9 cellular contexts compared by ENCODE assay signal in the genomic region with DNA sequence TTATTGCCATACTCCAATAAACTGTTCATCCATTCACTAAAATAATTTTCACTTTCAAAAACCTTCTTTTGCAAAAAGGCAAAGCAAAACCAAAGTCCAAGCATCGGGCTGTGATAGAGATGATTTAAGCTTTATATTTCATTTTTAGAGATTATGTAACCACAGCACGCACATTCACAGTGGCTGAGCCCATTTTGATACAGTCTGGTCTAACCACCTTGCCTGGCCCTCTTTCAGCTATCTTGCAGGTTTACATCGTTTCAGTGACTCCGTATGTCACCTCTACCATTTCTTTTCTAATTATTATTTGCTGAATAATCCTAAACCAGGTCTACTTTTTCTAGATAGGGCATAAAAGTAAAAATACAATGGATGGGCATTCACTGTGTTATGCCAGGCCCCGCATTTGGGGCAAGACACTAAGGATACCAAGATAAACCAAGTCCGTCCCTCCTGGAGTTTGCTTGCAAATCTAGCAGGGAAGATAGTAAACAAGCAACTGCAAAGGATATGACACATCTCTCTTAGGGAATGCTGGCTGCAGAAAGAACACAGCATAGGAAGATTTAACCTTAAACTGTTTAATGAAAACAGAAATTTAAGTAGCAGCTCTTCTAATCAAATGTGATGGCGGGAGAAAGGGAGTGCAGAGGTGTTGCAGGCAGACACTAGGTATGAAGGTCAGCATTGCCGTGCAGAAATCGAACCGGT. TPM values are rescaled to one million over a fixed set of nuclear protein-coding genes. Genes with fewer than 3 reads are reported as not detected.
DNase-seq lines count a peak whose midpoint lies in the region; ATAC-seq, FAIRE-seq and TF ChIP-seq lines count a peak whose summit lies in the region.
"Had no signal": no experiment of that assay in that cellular context is flagged by ENCODE, and none has a peak within 500 bp of the region (broad histone marks: within the 10 kb centered on the region; RNA-seq: fewer than 3 reads in every experiment).

No MANE protein-coding gene starts in this region.

- peak overlapping the region; percentile 88 to 100 for H3K4me3 ChIP-seq in ascending aorta
- peak overlapping the region; percentile 72 to 82 for H3K4me3 ChIP-seq in left lung
- peak overlapping the region; percentile 73 to 96 (median 83) for H3K4me3 ChIP-seq in upper lobe of left lung

- H3K9me3 Mint-ChIP-seq in activated naive CD4-positive, alpha-beta T cell treated with anti-CD3 and anti-CD28 coated beads for 36 hours: no peaks in the 10 kb centered on the region

- peaks cover 52% of the 10 kb centered on the region for H3K4me1 Mint-ChIP-seq in activated naive CD4-positive, alpha-beta T cell treated with anti-CD3 and anti-CD28 coated beads for 36 hours (ENCODE audit: low read depth)

- TF ChIP-seq POLR2A in upper lobe of left lung (IDR thresholded peaks at IDR 0.05) (no peak), GM12891 (IDR thresholded peaks at IDR 0.05; ENCODE audit: low read depth, low read length) (no peak)

- H3K4me1 ChIP-seq in ascending aorta (peaks cover 9 to 47% of the 10 kb centered on the region in 2 donors), left lung (peaks cover 22 to 70% of the 10 kb centered on the region in 2 donors), upper lobe of left lung (peaks cover 34 to 49% (median 40%) of the 10 kb centered on the region in 4 donors)

- H3K27me3 Mint-ChIP-seq in activated naive CD4-positive, alpha-beta T cell treated with anti-CD3 and anti-CD28 coated beads for 36 hours (ENCODE audit: low read depth): no peaks in the 10 kb centered on the region

- peak overlapping the region; percentile 90 for H3K27ac Mint-ChIP-seq in activated naive CD4-positive, alpha-beta T cell treated with anti-CD3 and anti-CD28 coated beads for 36 hours

- CTCF ChIA-PET in activated naive CD4-positive, alpha-beta T cell treated with anti-CD3 and anti-CD28 coated beads for 36 hours (lab: Charles Lee): interaction anchor here (1.0 to 1.5 kb wide), 3 partner anchors 80 to 384 kb away, joined by 3 to 5 read pairs (median 3); no protein-coding TSS in a partner anchor

- intact Hi-C loops in activated naive CD4-positive, alpha-beta T cell treated with anti-CD3 and anti-CD28 coated beads for 36 hours (cut with micrococcal nuclease): loop anchor here (2.0 to 5.0 kb wide), 6 partner anchors 63 to 1143 kb away; a partner anchor contains a TSS
- intact Hi-C loops in ascending aorta (cut with DNase I) (loop anchor here (2.0 to 10.0 kb wide), 7 partner anchors 85 to 1547 kb away; a partner anchor contains a TSS), left lung (cut with DNase I) (no loop called here)

- H3K4me3 Mint-ChIP-seq in activated naive CD4-positive, alpha-beta T cell treated with anti-CD3 and anti-CD28 coated beads for 36 hours: peak overlapping the region; percentile 85

- no peaks in the 10 kb centered on the region for H3K9me3 ChIP-seq in ascending aorta
- H3K9me3 ChIP-seq in left lung: no peaks in the 10 kb centered on the region
- H3K9me3 ChIP-seq in upper lobe of left lung: no peaks in the 10 kb centered on the region

- H3K27ac ChIP-seq in ascending aorta (peak overlapping the region; percentile 100), left lung (peak overlapping the region in 1 of 2 donors; percentile 96), upper lobe of left lung (peak overlapping the region; percentile 97 to 99 (median 98))

- H3K27me3 ChIP-seq in ascending aorta (no peaks in the 10 kb centered on the region), left lung (no peaks in the 10 kb centered on the region), upper lobe of left lung (no peaks in the 10 kb centered on the region)

- peaks cover 18% of the 10 kb centered on the region for H3K36me3 Mint-ChIP-seq in activated naive CD4-positive, alpha-beta T cell treated with anti-CD3 and anti-CD28 coated beads for 36 hours (ENCODE audit: low read depth)

- peaks cover 4% of the 10 kb centered on the region in 2 donors for H3K36me3 ChIP-seq in ascending aorta
- H3K36me3 ChIP-seq in left lung: peaks cover 0 to 4% of the 10 kb centered on the region in 2 donors
- peaks cover 0 to 2% (median 0%) of the 10 kb centered on the region in 4 donors for H3K36me3 ChIP-seq in upper lobe of left lung

- no peak for TF ChIP-seq EP300 in upper lobe of left lung (IDR thresholded peaks at IDR 0.05)

- 45 to 52% methylated on average over 10 of the region's 10 CpGs for WGBS in upper lobe of left lung, 2 donors

- DNase-seq in activated naive CD4-positive, alpha-beta T cell treated with anti-CD3 and anti-CD28 coated beads for 36 hours: no peak
- no peak for DNase-seq in activated naive CD4-positive, alpha-beta T cell (lab: John Stamatoyannopoulos, UW)
- DNase-seq in ascending aorta (ENCODE audit: low spot score in 2 of 2) (no peak), left lung (no peak), upper lobe of left lung (no peak), SKM-1 (lab: John Stamatoyannopoulos, UW; ENCODE audit: unreplicated experiment) (no peak), GM12891 (ENCODE audit: insufficient read length, low spot score) (no peak)
- DNase-seq in activated CD8-positive, alpha-beta memory T cell treated with anti-CD3 and anti-CD28 coated beads for 24 hours: no peak

- no peak for FAIRE-seq in GM12891 (lab: Jason Lieb, UNC)
- FAIRE-seq: endometrium had no signal

- no peak for ATAC-seq in left lung
- ATAC-seq in upper lobe of left lung (ENCODE audit: low FRiP score in 2 of 2): no peak

- no peak for TF ChIP-seq CTCF in ascending aorta (IDR thresholded peaks at IDR 0.05)
- no peak for TF ChIP-seq CTCF in left lung (IDR thresholded peaks at IDR 0.05)
- no peak for TF ChIP-seq CTCF in upper lobe of left lung (IDR thresholded peaks at IDR 0.05)

TF ChIP-seq in GM12891, 5 proteins besides CTCF, POLR2A, EP300 and RAD21:
- no peak for TF ChIP-seq POU2F2 (IDR thresholded peaks at IDR 0.05; ENCODE audit: low read depth, low read length)
- TF ChIP-seq TAF1 (IDR thresholded peaks at IDR 0.05; ENCODE audit: low read depth, low read length): no peak
- TF ChIP-seq PAX5 (IDR thresholded peaks at IDR 0.05; ENCODE audit: insufficient read depth, low read length, severe bottlenecking): no peak
- no peak for TF ChIP-seq SPI1 (IDR thresholded peaks at IDR 0.05; ENCODE audit: low read depth, low read length)
- no peak for TF ChIP-seq POLR2AphosphoS5 (IDR thresholded peaks at IDR 0.05; ENCODE audit: low read depth, low read length)

RNA-seq across cellular contexts. Expression of a gene that starts 1.7 kb away (rescaled TPM):
- total RNA-seq in activated naive CD4-positive, alpha-beta T cell treated with anti-CD3 and anti-CD28 coated beads for 36 hours: 10 to 100 TPM; 27.5 to 27.9 TPM
- 1.5 TPM for total RNA-seq in ascending aorta
- 10 to 100 TPM; 19.1 to 23.5 TPM for total RNA-seq in left lung
- 10 to 100 TPM in 4 of 6 donors, 1 to 10 TPM in 2; 7.0 to 25.5 (median 15.0) TPM for total RNA-seq in upper lobe of left lung
- 35.2 TPM for polyA plus RNA-seq in GM12891 (2012; ENCODE audit: low read depth, missing spikeins)

RNA-seq across cellular contexts. Expression of a gene that starts 2.0 kb away (rescaled TPM):
- 10 to 100 TPM; 17.9 to 18.1 TPM for total RNA-seq in activated naive CD4-positive, alpha-beta T cell treated with anti-CD3 and anti-CD28 coated beads for 36 hours
- total RNA-seq in ascending aorta (12.5 TPM), left lung (10 to 100 TPM; 11.8 to 15.8 TPM), upper lobe of left lung (10 to 100 TPM in 5 of 6 donors, 1 to 10 TPM in 1; 7.0 to 21.0 (median 13.3) TPM)
- 8.9 TPM for polyA plus RNA-seq in GM12891 (2012; ENCODE audit: low read depth, missing spikeins)

Comparison
In these comparisons a context has a peak if more than half of its experiments do, and no peak if none do; other contexts are left out.
1. intact Hi-C loops: an anchor here in activated naive CD4-positive, alpha-beta T cell treated with anti-CD3 and anti-CD28 coated beads for 36 hours (2.0 to 5.0 kb wide) and ascending aorta (2.0 to 10.0 kb wide); none called in left lung.